ENCODE assay signal across 12 cellular contexts in genomic region chr5:132176543-132176945, GRCh38. TPM values are rescaled to one million over a fixed set of nuclear protein-coding genes. Genes with fewer than 3 reads are reported as not detected.
A peak's percentile ranks its signal among the peaks of the same experiment; 100 is the strongest.
DNase-seq lines count a peak whose midpoint lies in the region; ATAC-seq, FAIRE-seq and TF ChIP-seq lines count a peak whose summit lies in the region.
"Had no signal": no experiment of that assay in that cellular context is flagged by ENCODE, and none has a peak within 500 bp of the region (broad histone marks: within the 10 kb centered on the region; RNA-seq: fewer than 3 reads in every experiment).

No MANE protein-coding gene starts in this region.

- ATAC-seq in natural killer cell treated with Interleukin-12 subunit alpha and Interleukin-12 subunit beta and Interleukin-15 and Interleukin-18, amount 100 ng/mL, for 72 hours = peak; percentile 24 to 50
- ATAC-seq in natural killer cell (no peak), HG03432 (IDR thresholded peaks at IDR 0.05; ENCODE audit: unreplicated experiment) (no peak)
- ATAC-seq: esophagus mucosa had no signal

- H3K9me3 ChIP-seq in Karpas-422 (ENCODE audit: low read length) = no peaks in the 10 kb centered on the region

- H3K4me3 Mint-ChIP-seq in natural killer cell treated with Interleukin-12 subunit alpha and Interleukin-12 subunit beta and Interleukin-15 and Interleukin-18, amount 100 ng/mL, for 72 hours = peak overlapping the region; percentile 58
- H3K4me3 Mint-ChIP-seq in natural killer cell = no peak overlapping the region
- peak overlapping the region; percentile 48 for H3K4me3 Mint-ChIP-seq in activated CD4-positive, alpha-beta memory T cell treated with anti-CD3 and anti-CD28 coated beads for 36 hours

- no peaks in the 10 kb centered on the region for H3K9me2 ChIP-seq in Karpas-422 (replicated peaks; ENCODE audit: insufficient read depth, low read length)

- peak; percentile 86 for FAIRE-seq in urothelium cell line (lab: Jason Lieb, UNC)

- no peaks in the 10 kb centered on the region for H3K27me3 ChIP-seq in Karpas-422 (ENCODE audit: low read length)
- H3K27me3 ChIP-seq: cardiac muscle cell had no signal

- TF ChIP-seq CTCF in natural killer cell (IDR thresholded peaks at IDR 0.05) = no peak

- no peak overlapping the region for H3K9ac ChIP-seq in Karpas-422 (ENCODE audit: low read length)

- H3K27me3 Mint-ChIP-seq in natural killer cell treated with Interleukin-12 subunit alpha and Interleukin-12 subunit beta and Interleukin-15 and Interleukin-18, amount 100 ng/mL, for 72 hours = no peaks in the 10 kb centered on the region
- H3K27me3 Mint-ChIP-seq in natural killer cell (ENCODE audit: low read depth in 2 of 2) = peaks cover 0 to 4% of the 10 kb centered on the region in 2 donors
- H3K27me3 Mint-ChIP-seq in activated CD4-positive, alpha-beta memory T cell treated with anti-CD3 and anti-CD28 coated beads for 36 hours = no peaks in the 10 kb centered on the region

- H3K4me2 ChIP-seq in Karpas-422 (ENCODE audit: low read depth, low read length, poor library complexity, severe bottlenecking) = peak overlapping the region; percentile 9

- no peaks in the 10 kb centered on the region for H3K36me3 Mint-ChIP-seq in natural killer cell treated with Interleukin-12 subunit alpha and Interleukin-12 subunit beta and Interleukin-15 and Interleukin-18, amount 100 ng/mL, for 72 hours
- no peaks in the 10 kb centered on the region for H3K36me3 Mint-ChIP-seq in natural killer cell
- no peaks in the 10 kb centered on the region for H3K36me3 Mint-ChIP-seq in activated CD4-positive, alpha-beta memory T cell treated with anti-CD3 and anti-CD28 coated beads for 36 hours

- CTCF ChIA-PET in activated CD4-positive, alpha-beta memory T cell treated with anti-CD3 and anti-CD28 coated beads for 36 hours (lab: Charles Lee) = interaction anchor here (0.9 to 1.6 kb wide), 7 partner anchors 62 to 554 kb away, joined by 3 to 6 read pairs (median 4); no protein-coding TSS in a partner anchor

- no peak overlapping the region for H3K4me3 ChIP-seq in Karpas-422 (ENCODE audit: low read length)
- H3K4me3 ChIP-seq: cardiac muscle cell had no signal

- H4K20me1 ChIP-seq in Karpas-422 (ENCODE audit: insufficient read depth, low read depth, low read length) = no peaks in the 10 kb centered on the region

- H3K27ac ChIP-seq in Karpas-422 (ENCODE audit: low read length) = no peak overlapping the region
- H3K27ac ChIP-seq: cardiac muscle cell had no signal

- H3K4me1 ChIP-seq in Karpas-422 (ENCODE audit: low read length) = peaks cover 8% of the 10 kb centered on the region

- no peaks in the 10 kb centered on the region for H3K9me3 Mint-ChIP-seq in natural killer cell treated with Interleukin-12 subunit alpha and Interleukin-12 subunit beta and Interleukin-15 and Interleukin-18, amount 100 ng/mL, for 72 hours
- H3K9me3 Mint-ChIP-seq in natural killer cell = no peaks in the 10 kb centered on the region
- H3K9me3 Mint-ChIP-seq in activated CD4-positive, alpha-beta memory T cell treated with anti-CD3 and anti-CD28 coated beads for 36 hours = no peaks in the 10 kb centered on the region

- no peak for DNase-seq in natural killer cell treated with Interleukin-12 subunit alpha and Interleukin-12 subunit beta and Interleukin-15 and Interleukin-18, amount 100 ng/mL, for 72 hours (ENCODE audit: low spot score)
- DNase-seq in natural killer cell (no peak), Karpas-422 (peak; percentile 44), urothelium cell line (ENCODE audit: low spot score) (no peak), DMS 273 treated with DMSO at 0.1 percent for 48 hours (lab: John Stamatoyannopoulos, UW) (no peak), NCI-H187 (lab: John Stamatoyannopoulos, UW) (no peak)
- peak; percentile 41 for DNase-seq in activated CD4-positive, alpha-beta memory T cell treated with anti-CD3 and anti-CD28 coated beads for 36 hours
- DNase-seq: C1 segment of cervical spinal cord, NCI-H226 had no signal

- no peak overlapping the region for H2AFZ ChIP-seq in Karpas-422 (ENCODE audit: low read length)

- H3K4me1 Mint-ChIP-seq in natural killer cell treated with Interleukin-12 subunit alpha and Interleukin-12 subunit beta and Interleukin-15 and Interleukin-18, amount 100 ng/mL, for 72 hours (ENCODE audit: low read depth in 2 of 2) = peaks cover 34 to 38% of the 10 kb centered on the region in 2 donors
- peaks cover 8 to 17% of the 10 kb centered on the region in 2 donors for H3K4me1 Mint-ChIP-seq in natural killer cell
- peaks cover 32% of the 10 kb centered on the region for H3K4me1 Mint-ChIP-seq in activated CD4-positive, alpha-beta memory T cell treated with anti-CD3 and anti-CD28 coated beads for 36 hours (ENCODE audit: low read depth)

- intact Hi-C loops in natural killer cell (cut with micrococcal nuclease) = no loop called here
- intact Hi-C loops in activated CD4-positive, alpha-beta memory T cell treated with anti-CD3 and anti-CD28 coated beads for 36 hours (cut with micrococcal nuclease) = loop anchor here (2.0 to 5.0 kb wide), 2 partner anchors 44 to 62 kb away; no protein-coding TSS in a partner anchor

- no peaks in the 10 kb centered on the region for H3K36me3 ChIP-seq in Karpas-422 (ENCODE audit: insufficient read depth, low read length)
- H3K36me3 ChIP-seq: cardiac muscle cell had no signal

- peak overlapping the region; percentile 65 for H3K27ac Mint-ChIP-seq in natural killer cell treated with Interleukin-12 subunit alpha and Interleukin-12 subunit beta and Interleukin-15 and Interleukin-18, amount 100 ng/mL, for 72 hours
- no peak overlapping the region for H3K27ac Mint-ChIP-seq in natural killer cell
- peak overlapping the region; percentile 75 for H3K27ac Mint-ChIP-seq in activated CD4-positive, alpha-beta memory T cell treated with anti-CD3 and anti-CD28 coated beads for 36 hours

- POLR2A ChIA-PET in activated CD4-positive, alpha-beta memory T cell treated with anti-CD3 and anti-CD28 coated beads for 36 hours (lab: Charles Lee) = interaction anchor here (0.7 to 0.8 kb wide), 2 partner anchors 94 to 118 kb away, joined by 3 to 4 read pairs; partner anchors contain the start of gene SLC22A4

- no peaks in the 10 kb centered on the region for H3K79me2 ChIP-seq in Karpas-422 (ENCODE audit: low read length)

RNA-seq across cellular contexts. Expression of gene P4HA2, which starts 51.1 kb away (rescaled TPM):
- 10 to 100 TPM in 1 of 2 donors, 1 to 10 TPM in 1; 5.5 to 20.1 TPM for total RNA-seq in natural killer cell treated with Interleukin-12 subunit alpha and Interleukin-12 subunit beta and Interleukin-15 and Interleukin-18, amount 100 ng/mL, for 72 hours
- total RNA-seq in natural killer cell = under 1 TPM in 1 of 3 donors, not detected in 2; 0.20 TPM
- total RNA-seq in Karpas-422 (2014; rRNA removed; shearing (Covaris generic); ENCODE audit: low replicate concordance) = 0.18 TPM in 1 of 2 replicates, not detected in the other
- 1 to 10 TPM; 6.0 to 6.1 TPM for total RNA-seq in activated CD4-positive, alpha-beta memory T cell treated with anti-CD3 and anti-CD28 coated beads for 36 hours

Comparison
In these comparisons a context has a peak if more than half of its experiments do, and no peak if none do; other contexts are left out.
1. ATAC-seq: peak in natural killer cell treated with Interleukin-12 subunit alpha and Interleukin-12 subunit beta and Interleukin-15 and Interleukin-18, amount 100 ng/mL, for 72 hours (2 of 2); none in natural killer cell (0 of 3) and HG03432 (single experiment).
2. H3K27ac Mint-ChIP-seq: peak in natural killer cell treated with Interleukin-12 subunit alpha and Interleukin-12 subunit beta and Interleukin-15 and Interleukin-18, amount 100 ng/mL, for 72 hours (2 of 2) and activated CD4-positive, alpha-beta memory T cell treated with anti-CD3 and anti-CD28 coated beads for 36 hours (single experiment); none in natural killer cell (0 of 2).
3. DNase-seq: peak in Karpas-422 (single experiment) and activated CD4-positive, alpha-beta memory T cell treated with anti-CD3 and anti-CD28 coated beads for 36 hours (single experiment); none in natural killer cell treated with Interleukin-12 subunit alpha and Interleukin-12 subunit beta and Interleukin-15 and Interleukin-18, amount 100 ng/mL, for 72 hours (single experiment), natural killer cell (single experiment), urothelium cell line (single experiment), DMS 273 treated with DMSO at 0.1 percent for 48 hours (single experiment) and NCI-H187 (0 of 2).